Comparison of ENCODE assay signal across 1 cellular context in the genomic region with DNA sequence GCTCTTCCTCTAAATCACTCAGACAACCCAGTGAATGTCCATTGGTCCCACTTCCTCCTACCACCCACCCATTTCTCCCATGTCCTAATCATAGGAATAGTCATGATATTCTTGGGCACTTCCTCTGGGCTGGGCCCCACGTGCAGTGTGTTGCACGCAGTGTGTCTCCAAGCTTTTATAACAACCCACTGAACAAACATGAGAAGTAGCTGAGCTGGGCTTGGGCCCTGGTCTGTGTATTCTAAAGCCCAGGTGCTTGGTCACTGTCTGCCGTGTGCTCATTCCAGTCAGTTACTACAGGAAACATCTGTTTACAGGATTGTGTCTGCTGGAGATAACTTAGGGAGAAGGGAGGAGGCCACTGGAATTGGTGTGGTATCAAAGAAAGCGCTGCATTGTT.
TF ChIP-seq lines count a peak whose summit lies in the region.

No MANE protein-coding gene starts in this region.

TF ChIP-seq in GM23338, 12 proteins besides CTCF, POLR2A, EP300 and RAD21 (continued from another document):
- TF ChIP-seq, protein P1, sequence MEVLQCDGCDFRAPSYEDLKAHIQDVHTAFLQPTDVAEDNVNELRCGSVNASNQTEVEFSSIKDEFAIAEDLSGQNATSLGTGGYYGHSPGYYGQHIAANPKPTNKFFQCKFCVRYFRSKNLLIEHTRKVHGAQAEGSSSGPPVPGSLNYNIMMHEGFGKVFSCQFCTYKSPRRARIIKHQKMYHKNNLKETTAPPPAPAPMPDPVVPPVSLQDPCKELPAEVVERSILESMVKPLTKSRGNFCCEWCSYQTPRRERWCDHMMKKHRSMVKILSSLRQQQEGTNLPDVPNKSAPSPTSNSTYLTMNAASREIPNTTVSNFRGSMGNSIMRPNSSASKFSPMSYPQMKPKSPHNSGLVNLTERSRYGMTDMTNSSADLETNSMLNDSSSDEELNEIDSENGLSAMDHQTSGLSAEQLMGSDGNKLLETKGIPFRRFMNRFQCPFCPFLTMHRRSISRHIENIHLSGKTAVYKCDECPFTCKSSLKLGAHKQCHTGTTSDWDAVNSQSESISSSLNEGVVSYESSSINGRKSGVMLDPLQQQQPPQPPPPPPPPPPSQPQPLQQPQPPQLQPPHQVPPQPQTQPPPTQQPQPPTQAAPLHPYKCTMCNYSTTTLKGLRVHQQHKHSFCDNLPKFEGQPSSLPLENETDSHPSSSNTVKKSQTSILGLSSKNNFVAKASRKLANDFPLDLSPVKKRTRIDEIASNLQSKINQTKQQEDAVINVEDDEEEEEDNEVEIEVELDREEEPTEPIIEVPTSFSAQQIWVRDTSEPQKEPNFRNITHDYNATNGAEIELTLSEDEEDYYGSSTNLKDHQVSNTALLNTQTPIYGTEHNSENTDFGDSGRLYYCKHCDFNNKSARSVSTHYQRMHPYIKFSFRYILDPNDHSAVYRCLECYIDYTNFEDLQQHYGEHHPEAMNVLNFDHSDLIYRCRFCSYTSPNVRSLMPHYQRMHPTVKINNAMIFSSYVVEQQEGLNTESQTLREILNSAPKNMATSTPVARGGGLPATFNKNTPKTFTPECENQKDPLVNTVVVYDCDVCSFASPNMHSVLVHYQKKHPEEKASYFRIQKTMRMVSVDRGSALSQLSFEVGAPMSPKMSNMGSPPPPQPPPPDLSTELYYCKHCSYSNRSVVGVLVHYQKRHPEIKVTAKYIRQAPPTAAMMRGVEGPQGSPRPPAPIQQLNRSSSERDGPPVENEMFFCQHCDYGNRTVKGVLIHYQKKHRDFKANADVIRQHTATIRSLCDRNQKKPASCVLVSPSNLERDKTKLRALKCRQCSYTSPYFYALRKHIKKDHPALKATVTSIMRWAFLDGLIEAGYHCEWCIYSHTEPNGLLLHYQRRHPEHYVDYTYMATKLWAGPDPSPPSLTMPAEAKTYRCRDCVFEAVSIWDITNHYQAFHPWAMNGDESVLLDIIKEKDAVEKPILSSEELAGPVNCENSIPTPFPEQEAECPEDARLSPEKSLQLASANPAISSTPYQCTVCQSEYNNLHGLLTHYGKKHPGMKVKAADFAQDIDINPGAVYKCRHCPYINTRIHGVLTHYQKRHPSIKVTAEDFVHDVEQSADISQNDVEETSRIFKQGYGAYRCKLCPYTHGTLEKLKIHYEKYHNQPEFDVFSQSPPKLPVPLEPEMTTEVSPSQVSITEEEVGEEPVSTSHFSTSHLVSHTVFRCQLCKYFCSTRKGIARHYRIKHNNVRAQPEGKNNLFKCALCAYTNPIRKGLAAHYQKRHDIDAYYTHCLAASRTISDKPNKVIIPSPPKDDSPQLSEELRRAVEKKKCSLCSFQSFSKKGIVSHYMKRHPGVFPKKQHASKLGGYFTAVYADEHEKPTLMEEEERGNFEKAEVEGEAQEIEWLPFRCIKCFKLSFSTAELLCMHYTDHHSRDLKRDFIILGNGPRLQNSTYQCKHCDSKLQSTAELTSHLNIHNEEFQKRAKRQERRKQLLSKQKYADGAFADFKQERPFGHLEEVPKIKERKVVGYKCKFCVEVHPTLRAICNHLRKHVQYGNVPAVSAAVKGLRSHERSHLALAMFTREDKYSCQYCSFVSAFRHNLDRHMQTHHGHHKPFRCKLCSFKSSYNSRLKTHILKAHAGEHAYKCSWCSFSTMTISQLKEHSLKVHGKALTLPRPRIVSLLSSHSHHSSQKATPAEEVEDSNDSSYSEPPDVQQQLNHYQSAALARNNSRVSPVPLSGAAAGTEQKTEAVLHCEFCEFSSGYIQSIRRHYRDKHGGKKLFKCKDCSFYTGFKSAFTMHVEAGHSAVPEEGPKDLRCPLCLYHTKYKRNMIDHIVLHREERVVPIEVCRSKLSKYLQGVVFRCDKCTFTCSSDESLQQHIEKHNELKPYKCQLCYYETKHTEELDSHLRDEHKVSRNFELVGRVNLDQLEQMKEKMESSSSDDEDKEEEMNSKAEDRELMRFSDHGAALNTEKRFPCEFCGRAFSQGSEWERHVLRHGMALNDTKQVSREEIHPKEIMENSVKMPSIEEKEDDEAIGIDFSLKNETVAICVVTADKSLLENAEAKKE (CRISPR knock-in tag; IDR thresholded peaks at IDR 0.05): no peak
- TF ChIP-seq, protein P2, sequence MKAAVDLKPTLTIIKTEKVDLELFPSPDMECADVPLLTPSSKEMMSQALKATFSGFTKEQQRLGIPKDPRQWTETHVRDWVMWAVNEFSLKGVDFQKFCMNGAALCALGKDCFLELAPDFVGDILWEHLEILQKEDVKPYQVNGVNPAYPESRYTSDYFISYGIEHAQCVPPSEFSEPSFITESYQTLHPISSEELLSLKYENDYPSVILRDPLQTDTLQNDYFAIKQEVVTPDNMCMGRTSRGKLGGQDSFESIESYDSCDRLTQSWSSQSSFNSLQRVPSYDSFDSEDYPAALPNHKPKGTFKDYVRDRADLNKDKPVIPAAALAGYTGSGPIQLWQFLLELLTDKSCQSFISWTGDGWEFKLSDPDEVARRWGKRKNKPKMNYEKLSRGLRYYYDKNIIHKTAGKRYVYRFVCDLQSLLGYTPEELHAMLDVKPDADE (IDR thresholded peaks at IDR 0.05): no peak
- TF ChIP-seq NANOG (IDR thresholded peaks at IDR 0.05; ENCODE audit: borderline replicate concordance) (no peak), STAT1 (IDR thresholded peaks at IDR 0.05; ENCODE audit: unreplicated experiment) (no peak)
